Comparison of ENCODE assay signal across 8 cellular contexts in genomic region chr7:114405427-114405826, GRCh38.
DNase-seq lines count a peak whose midpoint lies in the region; ATAC-seq and TF ChIP-seq lines count a peak whose summit lies in the region.

No MANE protein-coding gene starts in this region.

- DNase-seq in NCI-H82 (lab: John Stamatoyannopoulos, UW) (peak; percentile 45), NCI-H82 treated with DMSO at 0.1 percent for 48 hours (lab: John Stamatoyannopoulos, UW; ENCODE audit: unreplicated experiment) (no peak), RKO (ENCODE audit: low spot score) (peak; percentile 49), kidney tubule cell (ENCODE audit: low spot score) (peak; percentile 55), C1 segment of cervical spinal cord (lab: John Stamatoyannopoulos, UW) (no peak), HEK293T (ENCODE audit: extremely low spot score) (no peak)
- DNase-seq in activated CD8-positive, alpha-beta memory T cell treated with anti-CD3 and anti-CD28 coated beads for 24 hours: no peak

- POLR2A ChIA-PET in HEK293T (lab: Yijun Ruan, JAX): no interaction called here

- CTCF ChIA-PET in HEK293T (lab: Yijun Ruan, JAX): no interaction called here

- ATAC-seq in HG03196 (IDR thresholded peaks at IDR 0.05; ENCODE audit: unreplicated experiment): peak; percentile 65

TF ChIP-seq in HEK293T, 16 proteins besides CTCF, POLR2A, EP300 and RAD21:
- TF ChIP-seq HDGF (IDR thresholded peaks at IDR 0.05; ENCODE audit: borderline replicate concordance) (no peak), SP1 (IDR thresholded peaks at IDR 0.05) (no peak), FOXA1 (IDR thresholded peaks at IDR 0.05) (no peak), BHLHE40 (IDR thresholded peaks at IDR 0.05; ENCODE audit: borderline replicate concordance) (no peak), CTBP1 (IDR thresholded peaks at IDR 0.05; ENCODE audit: borderline replicate concordance) (no peak), ZNF384 (IDR thresholded peaks at IDR 0.05) (no peak), ELF4 (IDR thresholded peaks at IDR 0.05) (no peak), SUZ12 (IDR thresholded peaks at IDR 0.05) (no peak), FOXM1 (IDR thresholded peaks at IDR 0.05; ENCODE audit: borderline replicate concordance) (no peak)

Comparison
In these comparisons a context has a peak if more than half of its experiments do, and no peak if none do; other contexts are left out.
1. DNase-seq: peak in NCI-H82 (single experiment), RKO (single experiment) and kidney tubule cell (single experiment); none in NCI-H82 treated with DMSO at 0.1 percent for 48 hours (single experiment), C1 segment of cervical spinal cord (0 of 14), activated CD8-positive, alpha-beta memory T cell treated with anti-CD3 and anti-CD28 coated beads for 24 hours (single experiment) and HEK293T (single experiment).